In the genomic region with DNA sequence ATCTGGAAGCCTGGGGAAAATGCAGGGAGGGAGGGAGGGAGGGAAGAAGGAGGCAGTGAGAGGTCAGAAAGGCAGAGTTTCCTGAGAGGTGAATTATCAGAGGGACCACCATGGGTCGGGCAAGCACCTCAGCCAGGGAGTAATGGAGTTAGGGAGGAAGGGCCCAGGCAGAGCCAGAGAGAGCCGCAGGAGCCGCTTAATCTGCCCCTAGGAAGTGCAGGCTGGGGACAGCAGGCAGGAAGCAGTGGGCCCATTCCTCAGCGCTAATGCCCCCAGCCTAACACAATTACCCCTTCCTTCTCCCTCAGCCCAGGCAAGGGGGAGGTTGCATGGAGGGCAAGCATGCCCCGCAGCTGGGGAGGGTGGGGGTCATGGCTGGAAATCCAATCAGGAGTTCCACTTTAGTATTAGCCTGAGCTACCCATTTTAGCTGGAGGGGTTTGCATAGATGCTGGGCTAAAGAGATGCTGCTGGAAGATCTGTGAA, we compare ENCODE assay signal across 20 cellular contexts.
"Had no signal": no experiment of that assay in that cellular context is flagged by ENCODE, and none has a peak within 500 bp of the region (broad histone marks: within the 10 kb centered on the region; RNA-seq: fewer than 3 reads in every experiment).

No MANE protein-coding gene starts in this region.

- H3K27ac Mint-ChIP-seq: progenitor cell of endocrine pancreas had no signal

- H3K27me3 ChIP-seq: pancreas, thyroid gland, upper lobe of left lung, uterus had no signal

- H3K27ac ChIP-seq: coronary artery, hepatocyte, pancreas, stomach, thyroid gland, upper lobe of left lung, uterus had no signal

- H3K4me1 ChIP-seq: pancreas, stomach, thyroid gland, upper lobe of left lung, uterus had no signal

- DNase-seq: effector CD8-positive, alpha-beta T cell; foreskin melanocyte; head of caudate nucleus; kidney; mammary epithelial cell; mucosa of descending colon; naive thymus-derived CD8-positive, alpha-beta T cell; nucleus accumbens; pancreas; right cardiac atrium; small intestine; stimulated activated CD4-positive, alpha-beta T cell treated with anti-CD3 and anti-CD28 coated beads, Interleukin-12 subunit alpha, Interleukin-12 subunit beta, amount 100 ng/mL, for 4 hours; stimulated activated naive CD4-positive, alpha-beta T cell; stomach; thyroid gland; upper lobe of left lung; uterus had no signal

- H3K79me2 ChIP-seq: hepatocyte had no signal

- ATAC-seq: mucosa of descending colon; naive thymus-derived CD8-positive, alpha-beta T cell; pancreas; right cardiac atrium had no signal

- H3K4me2 ChIP-seq: hepatocyte had no signal

- H2AFZ ChIP-seq: hepatocyte had no signal

- H3K9me3 ChIP-seq: mucosa of descending colon, pancreas, stomach, thyroid gland, upper lobe of left lung, uterus had no signal

- H3K4me3 Mint-ChIP-seq: naive thymus-derived CD8-positive, alpha-beta T cell had no signal

- H3K36me3 Mint-ChIP-seq: naive thymus-derived CD8-positive, alpha-beta T cell had no signal

- H3K9me3 Mint-ChIP-seq: naive thymus-derived CD8-positive, alpha-beta T cell had no signal
